ENCODE assay signal across 30 cellular contexts in genomic region chr2:242032780-242033656, GRCh38.
DNase-seq lines count a peak whose midpoint lies in the region; ATAC-seq and TF ChIP-seq lines count a peak whose summit lies in the region.
"Had no signal": no experiment of that assay in that cellular context is flagged by ENCODE, and none has a peak within 500 bp of the region (broad histone marks: within the 10 kb centered on the region; RNA-seq: fewer than 3 reads in every experiment).

No MANE protein-coding gene starts in this region.

- peaks cover 0 to 15% (median 0%) of the 10 kb centered on the region in 3 experiments for H3K36me3 ChIP-seq in naive thymus-derived CD4-positive, alpha-beta T cell (ENCODE audit: control insufficient read depth in 2 of 3, insufficient read depth in 3 of 3, low read length in 3 of 3)
- H3K36me3 ChIP-seq in mucosa of descending colon (ENCODE audit: low read depth), result no peaks in the 10 kb centered on the region
- H3K36me3 ChIP-seq: ascending aorta; BLaER1 treated with 17β-estradiol and CSF1 and Interleukin-3, amounts not matched to agents 10 nM and 100 nM; left ventricle myocardium inferior had no signal

- POLR2A ChIA-PET in naive thymus-derived CD4-positive, alpha-beta T cell (lab: Charles Lee), result interaction anchor here (1.2 to 1.3 kb wide), 2 partner anchors 9 to 30 kb away, joined by 3 to 4 read pairs; no protein-coding TSS in a partner anchor

- peak overlapping the region; percentile 67 for H3K27ac ChIP-seq in naive thymus-derived CD4-positive, alpha-beta T cell (ENCODE audit: low read depth, low read length)
- H3K27ac ChIP-seq: ascending aorta; BLaER1 treated with 17β-estradiol and CSF1 and Interleukin-3, amounts not matched to agents 10 nM and 100 nM; dorsolateral prefrontal cortex; left ventricle myocardium inferior; parathyroid adenoma; SK-N-MC; VCaP had no signal

- peak overlapping the region in 1 of 2 donors; percentile 32 for H3K27ac Mint-ChIP-seq in natural killer cell treated with Interleukin-12 subunit alpha and Interleukin-12 subunit beta and Interleukin-15 and Interleukin-18, amount 100 ng/mL, for 72 hours
- H3K27ac Mint-ChIP-seq in natural killer cell, result no peak overlapping the region
- H3K27ac Mint-ChIP-seq in central memory CD8-positive, alpha-beta T cell (ENCODE audit: low read depth), result peak overlapping the region; percentile 58
- H3K27ac Mint-ChIP-seq in naive thymus-derived CD4-positive, alpha-beta T cell, result peak overlapping the region in 8 of 9 donors; percentile 89 to 98 (median 92)
- H3K27ac Mint-ChIP-seq: activated naive CD8-positive, alpha-beta T cell treated with anti-CD3 and anti-CD28 coated beads for 36 hours; mesothelial cell of epicardium; T-helper 1 cell treated with Interleukin-12 subunit alpha and Interleukin-12 subunit beta and Interleukin-4 antibody, amounts not matched to agents 30 μg/mL and 1 μg/mL, for 36 hours had no signal

- H3K27me3 Mint-ChIP-seq in natural killer cell treated with Interleukin-12 subunit alpha and Interleukin-12 subunit beta and Interleukin-15 and Interleukin-18, amount 100 ng/mL, for 72 hours, result peaks cover 29 to 84% of the 10 kb centered on the region in 2 donors
- peaks cover 31 to 70% of the 10 kb centered on the region in 2 donors for H3K27me3 Mint-ChIP-seq in natural killer cell (ENCODE audit: low read depth in 2 of 2)
- H3K27me3 Mint-ChIP-seq in central memory CD8-positive, alpha-beta T cell, result peaks cover 86% of the 10 kb centered on the region
- H3K27me3 Mint-ChIP-seq in naive thymus-derived CD4-positive, alpha-beta T cell, result peaks cover 0 to 56% (median 0%) of the 10 kb centered on the region in 5 donors
- H3K27me3 Mint-ChIP-seq: activated naive CD8-positive, alpha-beta T cell treated with anti-CD3 and anti-CD28 coated beads for 36 hours had no signal

- peaks cover 0 to 4% of the 10 kb centered on the region in 2 donors for H3K27me3 ChIP-seq in naive thymus-derived CD4-positive, alpha-beta T cell (ENCODE audit: control insufficient read depth in 2 of 2, insufficient read depth in 2 of 2, low read length in 2 of 2)
- H3K27me3 ChIP-seq: ascending aorta, dorsolateral prefrontal cortex had no signal

- H3K4me1 Mint-ChIP-seq in natural killer cell treated with Interleukin-12 subunit alpha and Interleukin-12 subunit beta and Interleukin-15 and Interleukin-18, amount 100 ng/mL, for 72 hours (ENCODE audit: low read depth in 2 of 2), result peaks cover 16 to 28% of the 10 kb centered on the region in 2 donors
- H3K4me1 Mint-ChIP-seq in natural killer cell, result peaks cover 14 to 42% of the 10 kb centered on the region in 2 donors
- H3K4me1 Mint-ChIP-seq in central memory CD8-positive, alpha-beta T cell, result peaks cover 36% of the 10 kb centered on the region
- H3K4me1 Mint-ChIP-seq in naive thymus-derived CD4-positive, alpha-beta T cell, result peaks cover 18 to 65% (median 57%) of the 10 kb centered on the region in 7 donors
- H3K4me1 Mint-ChIP-seq: mesothelial cell of epicardium had no signal

- peak overlapping the region; percentile 10 for H3K4me3 Mint-ChIP-seq in natural killer cell treated with Interleukin-12 subunit alpha and Interleukin-12 subunit beta and Interleukin-15 and Interleukin-18, amount 100 ng/mL, for 72 hours
- H3K4me3 Mint-ChIP-seq in natural killer cell, result no peak overlapping the region
- no peak overlapping the region for H3K4me3 Mint-ChIP-seq in central memory CD8-positive, alpha-beta T cell
- peak overlapping the region in 8 of 10 donors; percentile 5 to 95 (median 74) for H3K4me3 Mint-ChIP-seq in naive thymus-derived CD4-positive, alpha-beta T cell
- H3K4me3 Mint-ChIP-seq: activated T-helper 1 cell treated with anti-CD3 and anti-CD28 coated beads, Interleukin-12 subunit alpha, Interleukin-12 subunit beta, Interleukin-2, Interleukin-4 antibody, amounts not matched to agents 30 ng/mL and 10 ng/mL and 1 ng/mL, durations not matched to agents 14 hours and 24 hours and 36 hours; mesothelial cell of epicardium; T-helper 1 cell treated with Interleukin-12 subunit alpha and Interleukin-12 subunit beta and Interleukin-4 antibody, amounts not matched to agents 30 μg/mL and 1 μg/mL, for 36 hours had no signal

- H3K9me3 ChIP-seq in naive thymus-derived CD4-positive, alpha-beta T cell (ENCODE audit: control insufficient read depth in 2 of 3, low read length in 3 of 3), result peaks cover 0 to 4% (median 0%) of the 10 kb centered on the region in 3 experiments
- no peaks in the 10 kb centered on the region for H3K9me3 ChIP-seq in mucosa of descending colon
- H3K9me3 ChIP-seq: ascending aorta, left ventricle myocardium inferior had no signal

- no peak for TF ChIP-seq CTCF in natural killer cell (IDR thresholded peaks at IDR 0.05)
- no peak for TF ChIP-seq CTCF in mucosa of descending colon (IDR thresholded peaks at IDR 0.05)

- ATAC-seq in natural killer cell treated with Interleukin-12 subunit alpha and Interleukin-12 subunit beta and Interleukin-15 and Interleukin-18, amount 100 ng/mL, for 72 hours, result no peak
- no peak for ATAC-seq in natural killer cell
- ATAC-seq in central memory CD8-positive, alpha-beta T cell (replicated peaks; ENCODE audit: extremely low read depth, poor library complexity, severe bottlenecking), result no peak
- no peak for ATAC-seq in naive thymus-derived CD4-positive, alpha-beta T cell
- no peak for ATAC-seq in mucosa of descending colon
- ATAC-seq: HCT116 had no signal

- no peak overlapping the region for H3K4me3 ChIP-seq in naive thymus-derived CD4-positive, alpha-beta T cell (ENCODE audit: low read length)
- no peak overlapping the region for H3K4me3 ChIP-seq in mucosa of descending colon
- H3K4me3 ChIP-seq: ascending aorta; BLaER1 treated with 17β-estradiol and CSF1 and Interleukin-3, amounts not matched to agents 10 nM and 100 nM; dorsolateral prefrontal cortex; left ventricle myocardium inferior; SK-N-MC had no signal

- H3K9me3 Mint-ChIP-seq in natural killer cell treated with Interleukin-12 subunit alpha and Interleukin-12 subunit beta and Interleukin-15 and Interleukin-18, amount 100 ng/mL, for 72 hours, result no peaks in the 10 kb centered on the region
- H3K9me3 Mint-ChIP-seq in natural killer cell, result no peaks in the 10 kb centered on the region
- H3K9me3 Mint-ChIP-seq in central memory CD8-positive, alpha-beta T cell, result no peaks in the 10 kb centered on the region
- H3K9me3 Mint-ChIP-seq in naive thymus-derived CD4-positive, alpha-beta T cell, result peaks cover 0 to 34% (median 11%) of the 10 kb centered on the region in 11 donors
- H3K9me3 Mint-ChIP-seq: activated T-helper 1 cell treated with anti-CD3 and anti-CD28 coated beads, Interleukin-12 subunit alpha, Interleukin-12 subunit beta, Interleukin-2, Interleukin-4 antibody, amounts not matched to agents 30 ng/mL and 10 ng/mL and 1 ng/mL, durations not matched to agents 14 hours and 24 hours and 36 hours; mesothelial cell of epicardium; T-helper 1 cell treated with Interleukin-12 subunit alpha and Interleukin-12 subunit beta and Interleukin-4 antibody, amounts not matched to agents 30 μg/mL and 1 μg/mL, for 36 hours had no signal

- DNase-seq in natural killer cell treated with Interleukin-12 subunit alpha and Interleukin-12 subunit beta and Interleukin-15 and Interleukin-18, amount 100 ng/mL, for 72 hours (ENCODE audit: low spot score), result no peak
- DNase-seq in natural killer cell (no peak), ureter (ENCODE audit: low spot score) (peak; percentile 27), SK-N-DZ (ENCODE audit: low spot score) (no peak), mucosa of descending colon (no peak)
- DNase-seq in central memory CD8-positive, alpha-beta T cell (ENCODE audit: low spot score in 2 of 2), result no peak
- peak in 1 of 9 donors; percentile 13 for DNase-seq in naive thymus-derived CD4-positive, alpha-beta T cell
- DNase-seq in activated effector memory CD4-positive, alpha-beta T cell treated with anti-CD3 and anti-CD28 coated beads, Interleukin-2, amount 50 U/mL, for 16 hours, result no peak
- DNase-seq: ACHN; activated CD4-positive, alpha-beta T cell treated with anti-CD3 and anti-CD28 coated beads for 48 hours; activated naive CD8-positive, alpha-beta T cell treated with anti-CD3 and anti-CD28 coated beads for 36 hours; caudate nucleus; hippocampal formation; KBM-7; left ventricle myocardium inferior; MM.1S; NCI-H526 treated with DMSO at 0.1 percent for 48 hours; right cardiac atrium; stimulated activated CD4-positive, alpha-beta T cell treated with anti-CD3 and anti-CD28 coated beads, Interleukin-12 subunit alpha, Interleukin-12 subunit beta, amount 100 ng/mL, for 4 hours; stimulated activated CD4-positive, alpha-beta T cell treated with anti-CD3 and anti-CD28 coated beads, Interleukin-4, amount 100 ng/mL, for 1 hour had no signal

- CTCF ChIA-PET in naive thymus-derived CD4-positive, alpha-beta T cell (lab: Charles Lee), result no interaction called here

- H3K36me3 Mint-ChIP-seq in natural killer cell treated with Interleukin-12 subunit alpha and Interleukin-12 subunit beta and Interleukin-15 and Interleukin-18, amount 100 ng/mL, for 72 hours, result no peaks in the 10 kb centered on the region
- H3K36me3 Mint-ChIP-seq in natural killer cell, result no peaks in the 10 kb centered on the region
- H3K36me3 Mint-ChIP-seq in central memory CD8-positive, alpha-beta T cell (ENCODE audit: insufficient read depth), result peaks cover 11% of the 10 kb centered on the region
- H3K36me3 Mint-ChIP-seq in naive thymus-derived CD4-positive, alpha-beta T cell, result peaks cover 0 to 35% (median 22%) of the 10 kb centered on the region in 5 donors
- H3K36me3 Mint-ChIP-seq: mesothelial cell of epicardium had no signal

- intact Hi-C loops in natural killer cell (cut with micrococcal nuclease), result no loop called here
- intact Hi-C loops in naive thymus-derived CD4-positive, alpha-beta T cell (cut with micrococcal nuclease), result loop anchor here in 1 of 2 donors (5.0 kb wide), 1 partner anchor 151 kb away; no protein-coding TSS in a partner anchor
- intact Hi-C loops in mucosa of descending colon (cut with DNase I, micrococcal nuclease), result no loop called here

- peaks cover 21 to 24% of the 10 kb centered on the region in 2 donors for H3K4me1 ChIP-seq in naive thymus-derived CD4-positive, alpha-beta T cell (ENCODE audit: control insufficient read depth in 2 of 2, insufficient read depth in 2 of 2, low read length in 2 of 2)
- H3K4me1 ChIP-seq in mucosa of descending colon (ENCODE audit: low read depth), result no peaks in the 10 kb centered on the region
- H3K4me1 ChIP-seq: ascending aorta, left ventricle myocardium inferior, parathyroid adenoma had no signal

Comparison
In these comparisons a context has a peak if more than half of its experiments do, and no peak if none do; other contexts are left out.
1. H3K4me3 Mint-ChIP-seq: peak in natural killer cell treated with Interleukin-12 subunit alpha and Interleukin-12 subunit beta and Interleukin-15 and Interleukin-18, amount 100 ng/mL, for 72 hours (single experiment) and naive thymus-derived CD4-positive, alpha-beta T cell (8 of 10); none in natural killer cell (single experiment) and central memory CD8-positive, alpha-beta T cell (single experiment).
2. H3K27ac Mint-ChIP-seq: peak in central memory CD8-positive, alpha-beta T cell (single experiment) and naive thymus-derived CD4-positive, alpha-beta T cell (8 of 9); none in natural killer cell (0 of 2).